32 cellular contexts compared by ENCODE assay signal in genomic region chr2:238582159-238582558, GRCh38.
DNase-seq lines count a peak whose midpoint lies in the region; ATAC-seq and TF ChIP-seq lines count a peak whose summit lies in the region.
"Had no signal": no experiment of that assay in that cellular context is flagged by ENCODE, and none has a peak within 500 bp of the region (broad histone marks: within the 10 kb centered on the region; RNA-seq: fewer than 3 reads in every experiment).

No MANE protein-coding gene starts in this region.

- ATAC-seq in activated CD4-positive, alpha-beta T cell treated with anti-CD3 and anti-CD28 coated beads for 36 hours: no peak
- no peak for ATAC-seq in CD8-positive, alpha-beta T cell
- ATAC-seq: activated CD8-positive, alpha-beta memory T cell treated with anti-CD3 and anti-CD28 coated beads, Interleukin-2, amount 10 ng/mL, durations not matched to agents 7 days and 5 days; activated T-cell treated with anti-CD3 and anti-CD28 coated beads, Interleukin-2, amount 50 U/mL, for 72 hours; left ventricle myocardium superior; natural killer cell treated with Interleukin-12 subunit alpha and Interleukin-12 subunit beta and Interleukin-15 and Interleukin-18, amount 100 ng/mL, for 72 hours; right cardiac atrium; WTC11 had no signal

- no peaks in the 10 kb centered on the region for H3K4me1 Mint-ChIP-seq in activated CD4-positive, alpha-beta T cell treated with anti-CD3 and anti-CD28 coated beads for 36 hours
- no peaks in the 10 kb centered on the region for H3K4me1 Mint-ChIP-seq in CD8-positive, alpha-beta T cell (ENCODE audit: low read depth)
- H3K4me1 Mint-ChIP-seq: WTC11 had no signal

- no peaks in the 10 kb centered on the region for H3K4me1 ChIP-seq in CD8-positive, alpha-beta T cell (ENCODE audit: insufficient read depth, low read length)
- H3K4me1 ChIP-seq: esophagus squamous epithelium, SJSA1 had no signal

- H3K36me3 ChIP-seq in CD8-positive, alpha-beta T cell (ENCODE audit: insufficient read depth, low read length): no peaks in the 10 kb centered on the region
- H3K36me3 ChIP-seq: esophagus squamous epithelium, MG63, ovary, SJSA1 had no signal

- no peak overlapping the region for H3K4me3 ChIP-seq in CD8-positive, alpha-beta T cell (ENCODE audit: low read depth, low read length)
- H3K4me3 ChIP-seq: esophagus squamous epithelium, MG63, ovary, SJSA1 had no signal

- peak; percentile 42 for DNase-seq in AG20443 (ENCODE audit: low spot score)
- DNase-seq in LHCN-M2 (ENCODE audit: low read depth): peak; percentile 88
- peak; percentile 63 for DNase-seq in fibroblast of gingiva (ENCODE audit: low read depth)
- DNase-seq in renal cortical epithelial cell (ENCODE audit: low read depth): peak; percentile 10
- no peak for DNase-seq in NOMO-1 (lab: John Stamatoyannopoulos, UW; ENCODE audit: unreplicated experiment in 2 of 2)
- no peak for DNase-seq in activated CD4-positive, alpha-beta T cell treated with anti-CD3 and anti-CD28 coated beads for 36 hours
- no peak for DNase-seq in CD8-positive, alpha-beta T cell
- no peak for DNase-seq in middle frontal gyrus (ENCODE audit: extremely low spot score, low spot score)
- DNase-seq: ACHN; activated CD8-positive, alpha-beta memory T cell treated with anti-CD3 and anti-CD28 coated beads, Interleukin-2, amount 10 ng/mL, durations not matched to agents 7 days and 5 days; activated naive CD4-positive, alpha-beta T cell treated with anti-CD3 and anti-CD28 coated beads for 36 hours; activated T-cell treated with anti-CD3 and anti-CD28 coated beads, Interleukin-2, amount 50 U/mL, for 72 hours; amniotic stem cell; CD4-positive, alpha-beta T cell; dermis blood vessel endothelial cell; esophagus squamous epithelium; H7; KBM-7; left ventricle myocardium superior; MG63; midbrain; NCI-H2029 treated with DMSO at 0.1 percent for 48 hours; NCI-H226; NCI-H774; ovary; right cardiac atrium; RPMI8226; stimulated activated CD4-positive, alpha-beta T cell treated with anti-CD3 and anti-CD28 coated beads, Interleukin-2, amount 100 ng/mL, for 48 hours; trophoblast cell had no signal

- H3K27ac ChIP-seq in CD8-positive, alpha-beta T cell (ENCODE audit: low read depth, low read length): no peak overlapping the region
- H3K27ac ChIP-seq: esophagus squamous epithelium, ovary, SJSA1 had no signal

- POLR2A ChIA-PET in activated CD4-positive, alpha-beta T cell treated with anti-CD3 and anti-CD28 coated beads for 36 hours (lab: Charles Lee): no interaction called here
- POLR2A ChIA-PET in CD8-positive, alpha-beta T cell (lab: Charles Lee): no interaction called here

- no peaks in the 10 kb centered on the region for H3K36me3 Mint-ChIP-seq in activated CD4-positive, alpha-beta T cell treated with anti-CD3 and anti-CD28 coated beads for 36 hours (ENCODE audit: low read depth)
- H3K36me3 Mint-ChIP-seq in CD8-positive, alpha-beta T cell: no peaks in the 10 kb centered on the region
- H3K36me3 Mint-ChIP-seq: activated CD8-positive, alpha-beta memory T cell treated with anti-CD3 and anti-CD28 coated beads, Interleukin-2, amount 10 ng/mL, durations not matched to agents 7 days and 5 days; natural killer cell treated with Interleukin-12 subunit alpha and Interleukin-12 subunit beta and Interleukin-15 and Interleukin-18, amount 100 ng/mL, for 72 hours; WTC11 had no signal

- H3K27ac Mint-ChIP-seq in activated CD4-positive, alpha-beta T cell treated with anti-CD3 and anti-CD28 coated beads for 36 hours: no peak overlapping the region
- no peak overlapping the region for H3K27ac Mint-ChIP-seq in CD8-positive, alpha-beta T cell
- H3K27ac Mint-ChIP-seq: activated CD8-positive, alpha-beta memory T cell treated with anti-CD3 and anti-CD28 coated beads, Interleukin-2, amount 10 ng/mL, durations not matched to agents 7 days and 5 days; activated naive CD4-positive, alpha-beta T cell treated with anti-CD3 and anti-CD28 coated beads for 36 hours; activated T-cell treated with anti-CD3 and anti-CD28 coated beads, Interleukin-2, amount 50 U/mL, for 72 hours; CD4-positive, alpha-beta T cell; natural killer cell treated with Interleukin-12 subunit alpha and Interleukin-12 subunit beta and Interleukin-15 and Interleukin-18, amount 100 ng/mL, for 72 hours; WTC11 had no signal

- H3K27me3 ChIP-seq in CD8-positive, alpha-beta T cell (ENCODE audit: insufficient read depth, low read length): peaks cover 3% of the 10 kb centered on the region
- H3K27me3 ChIP-seq: esophagus squamous epithelium, MG63, ovary, SJSA1 had no signal

- H3K27me3 Mint-ChIP-seq in activated CD4-positive, alpha-beta T cell treated with anti-CD3 and anti-CD28 coated beads for 36 hours: peaks cover 11% of the 10 kb centered on the region
- H3K27me3 Mint-ChIP-seq in CD8-positive, alpha-beta T cell (ENCODE audit: low read depth): peaks cover 13% of the 10 kb centered on the region

- intact Hi-C loops in activated CD4-positive, alpha-beta T cell treated with anti-CD3 and anti-CD28 coated beads for 36 hours (cut with DNase I, micrococcal nuclease): no loop called here
- intact Hi-C loops in CD8-positive, alpha-beta T cell (cut with DNase I, micrococcal nuclease): no loop called here

- no peak for TF ChIP-seq CTCF in CD8-positive, alpha-beta T cell (IDR thresholded peaks at IDR 0.05)

- no peak overlapping the region for H3K4me3 Mint-ChIP-seq in activated CD4-positive, alpha-beta T cell treated with anti-CD3 and anti-CD28 coated beads for 36 hours
- no peak overlapping the region for H3K4me3 Mint-ChIP-seq in CD8-positive, alpha-beta T cell
- H3K4me3 Mint-ChIP-seq: activated CD8-positive, alpha-beta memory T cell treated with anti-CD3 and anti-CD28 coated beads, Interleukin-2, amount 10 ng/mL, durations not matched to agents 7 days and 5 days; activated naive CD4-positive, alpha-beta T cell treated with anti-CD3 and anti-CD28 coated beads for 36 hours; activated T-cell treated with anti-CD3 and anti-CD28 coated beads, Interleukin-2, amount 50 U/mL, for 72 hours; CD4-positive, alpha-beta T cell; natural killer cell treated with Interleukin-12 subunit alpha and Interleukin-12 subunit beta and Interleukin-15 and Interleukin-18, amount 100 ng/mL, for 72 hours; WTC11 had no signal

- no peaks in the 10 kb centered on the region for H3K9me3 Mint-ChIP-seq in activated CD4-positive, alpha-beta T cell treated with anti-CD3 and anti-CD28 coated beads for 36 hours (ENCODE audit: low read depth)
- no peaks in the 10 kb centered on the region for H3K9me3 Mint-ChIP-seq in CD8-positive, alpha-beta T cell
- H3K9me3 Mint-ChIP-seq: activated naive CD4-positive, alpha-beta T cell treated with anti-CD3 and anti-CD28 coated beads for 36 hours; CD4-positive, alpha-beta T cell; natural killer cell treated with Interleukin-12 subunit alpha and Interleukin-12 subunit beta and Interleukin-15 and Interleukin-18, amount 100 ng/mL, for 72 hours had no signal

- no peaks in the 10 kb centered on the region for H3K9me3 ChIP-seq in CD8-positive, alpha-beta T cell (ENCODE audit: low read length)
- H3K9me3 ChIP-seq: esophagus squamous epithelium, MG63, ovary, SJSA1 had no signal

- CTCF ChIA-PET in activated CD4-positive, alpha-beta T cell treated with anti-CD3 and anti-CD28 coated beads for 36 hours (lab: Charles Lee): interaction anchor here (0.7 kb wide), 1 partner anchor 9 kb away, joined by 3 read pairs; no protein-coding TSS in a partner anchor
- CTCF ChIA-PET in CD8-positive, alpha-beta T cell (lab: Charles Lee): no interaction called here

Comparison
In these comparisons a context has a peak if more than half of its experiments do, and no peak if none do; other contexts are left out.
1. DNase-seq: peak in AG20443 (single experiment), LHCN-M2 (single experiment), fibroblast of gingiva (single experiment) and renal cortical epithelial cell (single experiment); none in NOMO-1 (0 of 2), activated CD4-positive, alpha-beta T cell treated with anti-CD3 and anti-CD28 coated beads for 36 hours (single experiment), CD8-positive, alpha-beta T cell (0 of 7) and middle frontal gyrus (single experiment).